20 cellular contexts compared by ENCODE assay signal in the genomic region with DNA sequence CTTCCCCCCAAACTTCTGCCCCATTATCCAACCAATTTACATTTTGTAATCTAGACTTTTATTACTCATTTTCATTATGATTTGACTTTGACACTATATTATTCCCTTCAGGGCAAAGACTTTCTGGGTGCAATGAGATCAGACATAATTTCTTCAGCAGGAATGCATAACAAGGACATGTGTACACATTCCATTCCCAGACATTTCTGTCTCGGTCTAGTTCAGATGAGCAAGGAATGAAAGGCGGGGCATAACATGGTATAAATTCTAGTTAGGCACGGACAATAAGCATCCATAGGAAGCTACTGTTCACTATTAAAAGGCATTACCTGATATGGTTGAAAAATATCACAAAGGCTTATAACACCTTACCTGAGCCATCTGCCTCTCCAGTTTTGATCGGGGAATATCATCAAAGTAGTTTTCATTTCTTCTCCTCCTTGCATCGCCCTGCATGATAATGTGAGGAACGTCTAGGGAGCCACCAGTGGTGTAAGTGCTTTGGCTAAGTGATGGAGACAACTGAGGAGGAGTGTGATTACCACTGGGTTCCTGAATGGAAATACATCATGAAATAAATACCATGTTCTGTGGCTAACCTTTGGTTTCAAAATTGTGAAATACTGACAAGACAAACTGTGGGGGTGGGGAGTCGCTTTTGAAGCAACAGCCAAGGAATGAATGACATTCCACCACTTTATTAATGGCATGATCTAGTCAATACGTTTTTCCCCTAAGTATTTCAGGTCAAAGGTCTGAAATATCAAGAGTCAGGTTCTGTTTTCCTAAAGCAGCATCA.
"Had no signal": no experiment of that assay in that cellular context is flagged by ENCODE, and none has a peak within 500 bp of the region (broad histone marks: within the 10 kb centered on the region; RNA-seq: fewer than 3 reads in every experiment).

No MANE protein-coding gene starts in this region.

- H3K4me3 Mint-ChIP-seq: activated CD4-positive, alpha-beta T cell treated with anti-CD3 and anti-CD28 coated beads, Interleukin-2, amount 10 ng/mL, durations not matched to agents 24 days and 14 days; activated CD8-positive, alpha-beta T cell treated with anti-CD3 and anti-CD28 coated beads, Interleukin-2, amount 10 ng/mL, durations not matched to agents 7 days and 5 days; natural killer cell; stimulated activated naive B cell treated with anti-CD40 and anti-IgM and Interleukin-4, amounts not matched to agents 10 μg/mL and 1 μg/mL and 100 μg/mL, for 72 hours; T-helper 2 cell treated with Interferon-gamma antibody and Interleukin-4, amounts not matched to agents 5 μg/mL and 100 μg/mL, for 36 hours had no signal

- H3K27me3 ChIP-seq: left lung, thyroid gland had no signal

- FAIRE-seq: colon, islet of Langerhans, urothelium cell line had no signal

- H3K4me1 Mint-ChIP-seq: natural killer cell; stimulated activated naive B cell treated with anti-CD40 and anti-IgM and Interleukin-4, amounts not matched to agents 10 μg/mL and 1 μg/mL and 100 μg/mL, for 72 hours had no signal

- H3K27ac Mint-ChIP-seq: activated CD4-positive, alpha-beta T cell treated with anti-CD3 and anti-CD28 coated beads, Interleukin-2, amount 10 ng/mL, durations not matched to agents 24 days and 14 days; activated CD8-positive, alpha-beta T cell treated with anti-CD3 and anti-CD28 coated beads, Interleukin-2, amount 10 ng/mL, durations not matched to agents 7 days and 5 days; activated naive CD4-positive, alpha-beta T cell treated with anti-CD3 and anti-CD28 coated beads, Interleukin-2, amount 50 U/mL, for 72 hours; natural killer cell; stimulated activated naive B cell treated with anti-CD40 and anti-IgM and Interleukin-4, amounts not matched to agents 10 μg/mL and 1 μg/mL and 100 μg/mL, for 72 hours; T-helper 2 cell treated with Interferon-gamma antibody and Interleukin-4, amounts not matched to agents 5 μg/mL and 100 μg/mL, for 36 hours had no signal

- ATAC-seq: activated CD8-positive, alpha-beta T cell treated with anti-CD3 and anti-CD28 coated beads, Interleukin-2, amount 10 ng/mL, durations not matched to agents 7 days and 5 days; activated naive CD4-positive, alpha-beta T cell treated with anti-CD3 and anti-CD28 coated beads, Interleukin-2, amount 50 U/mL, for 72 hours; left lung; mucosa of descending colon; stimulated activated naive B cell treated with anti-CD40 and anti-IgM and Interleukin-4, amounts not matched to agents 10 μg/mL and 1 μg/mL and 100 μg/mL, for 72 hours had no signal

- H3K9me3 ChIP-seq: left lung, mucosa of descending colon, thyroid gland had no signal

- DNase-seq: activated CD4-positive, alpha-beta T cell treated with anti-CD3 and anti-CD28 coated beads, Interleukin-2, amount 10 ng/mL, durations not matched to agents 24 days and 14 days; activated CD4-positive, CD25-positive, alpha-beta regulatory T cell; activated CD8-positive, alpha-beta memory T cell treated with anti-CD3 and anti-CD28 coated beads, Interleukin-2, amount 50 U/mL, for 4 hours; activated CD8-positive, alpha-beta T cell treated with anti-CD3 and anti-CD28 coated beads, Interleukin-2, amount 10 ng/mL, durations not matched to agents 7 days and 5 days; activated effector memory CD4-positive, alpha-beta T cell treated with anti-CD3 and anti-CD28 coated beads, Interleukin-2, amount 50 U/mL, for 16 hours; activated T-cell treated with anti-CD3 and anti-CD28 coated beads, Interleukin-2, amount 50 U/mL, for 48 hours; anterior cingulate cortex; left lung; mammary epithelial cell; mucosa of descending colon; natural killer cell; retina; stimulated activated CD4-positive, alpha-beta T cell treated with anti-CD3 and anti-CD28 coated beads, Interleukin-2, amount 100 ng/mL, for 48 hours; stimulated activated naive B cell treated with anti-CD40 and anti-IgM and Interleukin-4, amounts not matched to agents 10 μg/mL and 1 μg/mL and 100 μg/mL, for 72 hours; thyroid gland had no signal

- H3K4me3 ChIP-seq: left lung, mucosa of descending colon, thyroid gland had no signal

- H3K36me3 Mint-ChIP-seq: activated naive CD4-positive, alpha-beta T cell treated with anti-CD3 and anti-CD28 coated beads, Interleukin-2, amount 50 U/mL, for 72 hours; natural killer cell; stimulated activated naive B cell treated with anti-CD40 and anti-IgM and Interleukin-4, amounts not matched to agents 10 μg/mL and 1 μg/mL and 100 μg/mL, for 72 hours had no signal

- H3K27ac ChIP-seq: left lung, thyroid gland had no signal

- H3K4me1 ChIP-seq: left lung, thyroid gland had no signal

- H3K9me3 Mint-ChIP-seq: activated CD4-positive, alpha-beta T cell treated with anti-CD3 and anti-CD28 coated beads, Interleukin-2, amount 10 ng/mL, durations not matched to agents 24 days and 14 days; activated naive CD4-positive, alpha-beta T cell treated with anti-CD3 and anti-CD28 coated beads, Interleukin-2, amount 50 U/mL, for 72 hours; natural killer cell; stimulated activated naive B cell treated with anti-CD40 and anti-IgM and Interleukin-4, amounts not matched to agents 10 μg/mL and 1 μg/mL and 100 μg/mL, for 72 hours; T-helper 2 cell treated with Interferon-gamma antibody and Interleukin-4, amounts not matched to agents 5 μg/mL and 100 μg/mL, for 36 hours had no signal

- H3K36me3 ChIP-seq: left lung, thyroid gland had no signal
